1 cellular context compared by ENCODE assay signal in the genomic region with DNA sequence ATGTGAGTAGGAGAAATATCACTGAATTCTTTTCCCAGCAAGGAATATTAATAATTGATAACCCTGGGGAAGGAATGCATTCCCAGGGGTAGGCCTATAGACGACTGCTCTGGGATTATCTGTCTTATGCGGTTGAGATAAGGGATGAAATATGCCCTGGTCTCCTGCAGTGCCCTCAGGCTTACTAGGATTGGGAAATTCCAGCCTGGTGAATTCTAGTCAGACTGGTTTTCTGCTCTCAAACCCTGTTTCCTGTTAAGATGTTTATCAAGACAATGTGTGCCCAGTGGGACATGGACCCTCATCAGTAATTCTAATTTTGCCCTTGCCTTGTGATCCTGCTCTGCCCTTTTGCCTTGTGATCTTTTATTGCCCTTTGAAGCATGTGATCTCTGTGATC.
TF ChIP-seq lines count a peak whose summit lies in the region.

No MANE protein-coding gene starts in this region.

TF ChIP-seq in K562, 482 proteins besides CTCF, POLR2A, EP300 and RAD21:
- peak; percentile 83 for TF ChIP-seq ZNF280A (IDR thresholded peaks at IDR 0.05; ENCODE audit: low read depth, partially characterized antibody)
- peak in 1 of 2 experiments; percentile 46; a peak in 1 of 3 replicates for TF ChIP-seq CBX3 (IDR thresholded peaks at IDR 0.05; ENCODE audit: borderline replicate concordance in 1 of 2, low read length in 2 of 2)
- TF ChIP-seq TRIM28 (IDR thresholded peaks at IDR 0.05): 0 out of 2 replicates have a peak, but pooled peaks have one; percentile 75
- peak; percentile 29; the same call in 1 of the 2 replicates for TF ChIP-seq ZEB2 (IDR thresholded peaks at IDR 0.05)
- TF ChIP-seq TRIM24 (IDR thresholded peaks at IDR 0.05): peak; percentile 19 to 39; a peak in 2 of 4 replicates
